Comparison of ENCODE assay signal across 1 cellular context in genomic region chr11:67449116-67449844, GRCh38.
TF ChIP-seq lines count a peak whose summit lies in the region.

No MANE protein-coding gene starts in this region.

TF ChIP-seq in IMR-90, 13 proteins besides CTCF, POLR2A, EP300 and RAD21:
- 0 out of 2 replicates have a peak, but pooled peaks have one; percentile 25 for TF ChIP-seq MAFK (IDR thresholded peaks at IDR 0.05; ENCODE audit: low read depth, low read length)
- no peak for TF ChIP-seq RCOR1 (IDR thresholded peaks at IDR 0.05; ENCODE audit: insufficient replicate concordance, low read length)
